In the genomic region with DNA sequence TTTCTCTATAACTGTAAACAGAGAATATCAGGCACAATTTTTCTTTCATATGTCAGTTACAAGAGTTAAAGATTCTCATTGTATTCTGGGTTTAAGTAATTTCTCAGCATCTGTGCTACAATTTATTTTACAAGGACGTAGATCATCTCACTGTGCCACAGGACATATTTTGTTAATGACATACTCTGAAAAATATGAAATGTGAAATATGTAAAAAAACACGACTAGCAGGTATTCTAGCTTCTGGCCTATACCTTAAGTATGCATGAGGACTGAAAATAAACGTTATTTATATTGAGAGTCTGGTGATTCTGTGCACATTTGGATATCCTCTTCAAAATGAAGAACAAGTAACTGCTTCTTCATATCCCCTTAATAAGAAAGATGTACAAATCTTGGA, we compare ENCODE assay signal across 16 cellular contexts.
"Had no signal": no experiment of that assay in that cellular context is flagged by ENCODE, and none has a peak within 500 bp of the region (broad histone marks: within the 10 kb centered on the region; RNA-seq: fewer than 3 reads in every experiment).

No MANE protein-coding gene starts in this region.

- H3K36me3 ChIP-seq: colonic mucosa, esophagus muscularis mucosa, ovary, stomach had no signal

- H3K27me3 ChIP-seq: colonic mucosa, esophagus muscularis mucosa, ovary, stomach, testis had no signal

- DNase-seq: activated CD4-positive, alpha-beta memory T cell treated with anti-CD3 and anti-CD28 coated beads for 36 hours; activated CD4-positive, alpha-beta T cell treated with anti-CD3 and anti-CD28 coated beads for 36 hours; activated CD8-positive, alpha-beta memory T cell treated with anti-CD3 and anti-CD28 coated beads, Interleukin-2, amount 10 ng/mL, durations not matched to agents 7 days and 5 days; activated naive CD4-positive, alpha-beta T cell treated with anti-CD3 and anti-CD28 coated beads, Interleukin-2, amount 50 U/mL, for 16 hours; activated T-cell treated with anti-CD3 and anti-CD28 coated beads, Interleukin-2, amount 50 U/mL, for 1 hour; caudate nucleus; colonic mucosa; nephron progenitor cell; ovary; stimulated activated CD4-positive, alpha-beta T cell treated with anti-CD3 and anti-CD28 coated beads, Interleukin-12 subunit alpha, Interleukin-12 subunit beta, amount 100 ng/mL, for 4 hours; stimulated activated CD4-positive, alpha-beta T cell treated with anti-CD3 and anti-CD28 coated beads, Interleukin-2, amount 100 ng/mL, for 24 hours; stomach; T-helper 17 cell; testis had no signal

- H3K27ac ChIP-seq: colonic mucosa, esophagus muscularis mucosa, ovary, stomach, testis had no signal

- H3K4me3 ChIP-seq: colonic mucosa, esophagus muscularis mucosa, ovary, stomach, testis had no signal

- H3K4me1 ChIP-seq: colonic mucosa, esophagus muscularis mucosa, stomach, testis had no signal

- ATAC-seq: activated CD4-positive, alpha-beta T cell treated with anti-CD3 and anti-CD28 coated beads for 36 hours; activated CD8-positive, alpha-beta memory T cell treated with anti-CD3 and anti-CD28 coated beads, Interleukin-2, amount 10 ng/mL, durations not matched to agents 7 days and 5 days; sciatic nerve; T-helper 17 cell had no signal

- H3K9me3 ChIP-seq: colonic mucosa, esophagus muscularis mucosa, ovary, stomach, testis had no signal
